6 cellular contexts compared by ENCODE assay signal in genomic region chr2:27594020-27594703, GRCh38. TPM values are rescaled to one million over a fixed set of nuclear protein-coding genes. Genes with fewer than 3 reads are reported as not detected.
DNase-seq lines count a peak whose midpoint lies in the region; ATAC-seq, FAIRE-seq and TF ChIP-seq lines count a peak whose summit lies in the region.
"Not testable (repeated sequence)": the region's sequence is repeated elsewhere in the genome, so short reads cannot be mapped to it uniquely, and the experiment has no call there.
"Had no signal": no experiment of that assay in that cellular context is flagged by ENCODE, and none has a peak within 500 bp of the region (broad histone marks: within the 10 kb centered on the region; RNA-seq: fewer than 3 reads in every experiment).

No MANE protein-coding gene starts in this region.

- not testable (repeated sequence) for H2BK5ac ChIP-seq in mesendoderm (ENCODE audit: low read length)

- not testable (repeated sequence) for TF ChIP-seq EP300 in esophagus muscularis mucosa (IDR thresholded peaks at IDR 0.05)

- DNase-seq in DND-41 (peak; percentile 22), esophagus muscularis mucosa (ENCODE audit: extremely low spot score) (peak; percentile 45), kidney (peak; percentile 61), mesendoderm (peak; percentile 10)
- DNase-seq in activated naive CD4-positive, alpha-beta T cell treated with anti-CD3 and anti-CD28 coated beads, Interleukin-2, amount 50 U/mL, for 72 hours (ENCODE audit: low spot score in 2 of 2): not testable (repeated sequence)

- H3K36me3 Mint-ChIP-seq in activated naive CD4-positive, alpha-beta T cell treated with anti-CD3 and anti-CD28 coated beads, Interleukin-2, amount 50 U/mL, for 72 hours: peaks cover 38 to 59% of the 10 kb centered on the region in 2 donors

- H3K4me2 ChIP-seq in DND-41 (ENCODE audit: insufficient read depth, low read length); mesendoderm (ENCODE audit: low read length): not testable (repeated sequence)

- not testable (repeated sequence) for H4K20me1 ChIP-seq in DND-41 (ENCODE audit: insufficient read depth, low read length)

- TF ChIP-seq CTCF in DND-41 (IDR thresholded peaks at IDR 0.05; ENCODE audit: borderline replicate concordance, extremely low read depth, low read length, poor library complexity, severe bottlenecking); esophagus muscularis mucosa (IDR thresholded peaks at IDR 0.05); kidney (IDR thresholded peaks at IDR 0.05; ENCODE audit: borderline replicate concordance, extremely low read depth, insufficient read depth): not testable (repeated sequence)

- not testable (repeated sequence) for H2AK5ac ChIP-seq in mesendoderm (ENCODE audit: low read length)

- H3K27ac Mint-ChIP-seq in activated naive CD4-positive, alpha-beta T cell treated with anti-CD3 and anti-CD28 coated beads, Interleukin-2, amount 50 U/mL, for 72 hours: peak overlapping the region; percentile 44 to 70

- H3K56ac ChIP-seq in mesendoderm (ENCODE audit: low read length): not testable (repeated sequence)

- H4K8ac ChIP-seq in mesendoderm (ENCODE audit: low read depth, low read length): not testable (repeated sequence)

- H4K5ac ChIP-seq in mesendoderm (ENCODE audit: low read length): not testable (repeated sequence)

- intact Hi-C loops in esophagus muscularis mucosa (cut with DNase I); kidney (cut with DNase I): not testable (repeated sequence)

- not testable (repeated sequence) for H2AFZ ChIP-seq in DND-41 (ENCODE audit: low read depth, low read length)

- not testable (repeated sequence) for H3K4me1 ChIP-seq in DND-41 (ENCODE audit: insufficient read depth, low read length); kidney (ENCODE audit: control insufficient read depth in 1 of 2, insufficient read depth in 1 of 2, low read depth in 1 of 2, low read length in 2 of 2); mesendoderm (ENCODE audit: control insufficient read depth, low read depth, low read length)
- H3K4me1 ChIP-seq in esophagus muscularis mucosa: peaks cover 0 to 17% (median 1%) of the 10 kb centered on the region in 4 donors

- not testable (repeated sequence) for FAIRE-seq in kidney (lab: Jason Lieb, UNC)

- H3K18ac ChIP-seq in mesendoderm (ENCODE audit: low read length): not testable (repeated sequence)

- WGBS in esophagus muscularis mucosa: 96% methylated on average over 23 of the region's 45 CpGs
- WGBS in mesendoderm (ENCODE audit: extremely low coverage, insufficient coverage, low lambda C conversion rate): no CpG with 5 or more reads among the region's 45 CpGs

- H3K9ac ChIP-seq in DND-41 (ENCODE audit: low read depth, low read length); kidney (ENCODE audit: low read length in 2 of 2); mesendoderm (ENCODE audit: low read length): not testable (repeated sequence)

- H2BK15ac ChIP-seq in mesendoderm (replicated peaks; ENCODE audit: low read depth): not testable (repeated sequence)

- not testable (repeated sequence) for ATAC-seq in DND-41 (ENCODE audit: insufficient read depth, low read depth); activated naive CD4-positive, alpha-beta T cell treated with anti-CD3 and anti-CD28 coated beads, Interleukin-2, amount 50 U/mL, for 72 hours

- not testable (repeated sequence) for H3K27me3 ChIP-seq in DND-41 (ENCODE audit: insufficient read depth, low read length, poor library complexity); esophagus muscularis mucosa; mesendoderm (ENCODE audit: insufficient read depth, low read length, poor library complexity)

- H3K9me3 ChIP-seq in DND-41 (ENCODE audit: insufficient read depth, low read length, severe bottlenecking) (peaks cover 32% of the 10 kb centered on the region), esophagus muscularis mucosa (peaks cover 0 to 25% (median 12%) of the 10 kb centered on the region in 4 donors), kidney (ENCODE audit: control insufficient read depth in 1 of 2, low read length in 2 of 2) (peaks cover 2 to 22% of the 10 kb centered on the region in 2 donors)

- H3K9me3 Mint-ChIP-seq in activated naive CD4-positive, alpha-beta T cell treated with anti-CD3 and anti-CD28 coated beads, Interleukin-2, amount 50 U/mL, for 72 hours: peaks cover 17 to 23% of the 10 kb centered on the region in 2 donors

- not testable (repeated sequence) for H3K27ac ChIP-seq in DND-41 (ENCODE audit: low read length); esophagus muscularis mucosa (replicated peaks in 1 of 4); kidney (ENCODE audit: low read depth in 2 of 2, low read length in 2 of 2); mesendoderm (ENCODE audit: low read depth, low read length)

- peaks cover 12% of the 10 kb centered on the region; the same call in 1 of the 2 replicates for H3K36me3 ChIP-seq in DND-41 (ENCODE audit: insufficient read depth, low read length)
- peaks cover 0 to 24% (median 4%) of the 10 kb centered on the region in 4 donors for H3K36me3 ChIP-seq in esophagus muscularis mucosa
- not testable (repeated sequence) for H3K36me3 ChIP-seq in kidney (ENCODE audit: control insufficient read depth in 1 of 2, insufficient read depth in 2 of 2, low read length in 2 of 2); mesendoderm (ENCODE audit: control insufficient read depth, insufficient read depth, low read length)

- H3K4ac ChIP-seq in mesendoderm (ENCODE audit: low read depth, low read length): not testable (repeated sequence)

- not testable (repeated sequence) for TF ChIP-seq POLR2A in esophagus muscularis mucosa (IDR thresholded peaks at IDR 0.05; ENCODE audit: low read depth)

- H3K4me3 ChIP-seq in DND-41 (ENCODE audit: low read depth in 1 of 2, low read length in 2 of 2); esophagus muscularis mucosa; kidney (ENCODE audit: low read length in 2 of 2); mesendoderm (ENCODE audit: low read length): not testable (repeated sequence)

- not testable (repeated sequence) for H3K23ac ChIP-seq in mesendoderm (ENCODE audit: low read length)

- H2BK120ac ChIP-seq in mesendoderm (ENCODE audit: low read depth, low read length): not testable (repeated sequence)

- H3K79me1 ChIP-seq in mesendoderm (ENCODE audit: low read length): not testable (repeated sequence)

- peaks cover 85% of the 10 kb centered on the region for H3K79me2 ChIP-seq in DND-41 (ENCODE audit: insufficient read depth, low read length)
- peaks cover 33% of the 10 kb centered on the region for H3K79me2 ChIP-seq in mesendoderm (ENCODE audit: control insufficient read depth, insufficient read depth, low read length)

RNA-seq across cellular contexts. Expression of gene ZNF512, which starts 11.3 kb away (rescaled TPM):
- total RNA-seq in activated naive CD4-positive, alpha-beta T cell treated with anti-CD3 and anti-CD28 coated beads, Interleukin-2, amount 50 U/mL, for 72 hours: 10 to 100 TPM; 38.0 to 40.6 TPM
- 10 to 100 TPM; 29.5 to 39.3 (median 33.7) TPM for total RNA-seq in esophagus muscularis mucosa
- total RNA-seq in kidney: 40.6 TPM
- 15.1 TPM for polyA plus RNA-seq in kidney (ENCODE audit: insufficient read depth, low read depth, low replicate concordance)
- polyA plus RNA-seq in mesendoderm (2013, experiment 1 of 2): 25.1 TPM
- 26.0 TPM for polyA plus RNA-seq in mesendoderm (2013, experiment 2 of 2)
- total RNA-seq: G401 had no signal

RNA-seq across cellular contexts. Expression of gene CCDC121, which starts 34.6 kb away (rescaled TPM):
- under 1 TPM in 1 of 2 donors, not detected in 1; 0.19 TPM for total RNA-seq in activated naive CD4-positive, alpha-beta T cell treated with anti-CD3 and anti-CD28 coated beads, Interleukin-2, amount 50 U/mL, for 72 hours
- total RNA-seq in esophagus muscularis mucosa (1 to 10 TPM; 2.7 to 6.2 (median 5.2) TPM), kidney (5.6 TPM)
- polyA plus RNA-seq in kidney (ENCODE audit: insufficient read depth, low read depth, low replicate concordance): 4.2 TPM
- 1.9 TPM for polyA plus RNA-seq in mesendoderm (2013, experiment 1 of 2)
- polyA plus RNA-seq in mesendoderm (2013, experiment 2 of 2): 1.7 TPM

RNA-seq across cellular contexts. Expression of gene GPN1, which starts 34.7 kb away (rescaled TPM):
- 10 to 100 TPM; 38.9 to 43.0 TPM for total RNA-seq in activated naive CD4-positive, alpha-beta T cell treated with anti-CD3 and anti-CD28 coated beads, Interleukin-2, amount 50 U/mL, for 72 hours
- total RNA-seq in esophagus muscularis mucosa (10 to 100 TPM; 18.8 to 28.1 (median 22.7) TPM), kidney (28.1 TPM)
- polyA plus RNA-seq in kidney (ENCODE audit: insufficient read depth, low read depth, low replicate concordance): 31.6 TPM
- polyA plus RNA-seq in mesendoderm (2013, experiment 1 of 2): 42.1 TPM
- polyA plus RNA-seq in mesendoderm (2013, experiment 2 of 2): 42.1 TPM
